ENCODE assay signal across 1 cellular context in genomic region chr22:40625281-40625680, GRCh38.
A peak's percentile ranks its signal among the peaks of the same experiment; 100 is the strongest.
TF ChIP-seq lines count a peak whose summit lies in the region.

No MANE protein-coding gene starts in this region.

TF ChIP-seq in HEK293, 187 proteins besides CTCF, POLR2A, EP300 and RAD21 (continued from another document):
- peak; percentile 58; the same call in 1 of the 2 replicates for TF ChIP-seq ZNF580 (tag by site-specific recombination; IDR thresholded peaks at IDR 0.05)
- peak; percentile 91 for TF ChIP-seq ZNF404 (tag by site-specific recombination; IDR thresholded peaks at IDR 0.05)
- peak; percentile 77; the same call in 1 of the 2 replicates for TF ChIP-seq ZBTB1 (tag by site-specific recombination; IDR thresholded peaks at IDR 0.05)
- TF ChIP-seq RBAK (tag by site-specific recombination; IDR thresholded peaks at IDR 0.05): peak; percentile 73; the same call in 1 of the 2 replicates
- peak; percentile 98 for TF ChIP-seq ZNF394 (tag by site-specific recombination; IDR thresholded peaks at IDR 0.05; ENCODE audit: borderline replicate concordance)
- TF ChIP-seq KLF7 (tag by site-specific recombination; IDR thresholded peaks at IDR 0.05; ENCODE audit: borderline replicate concordance): peak; percentile 47; the same call in 1 of the 2 replicates
- peak; percentile 80 for TF ChIP-seq ZNF292 (tag by site-specific recombination; IDR thresholded peaks at IDR 0.05; ENCODE audit: borderline replicate concordance, low read depth)
- 0 out of 2 replicates have a peak, but pooled peaks have one; percentile 41 for TF ChIP-seq ZNF18 (tag by site-specific recombination; IDR thresholded peaks at IDR 0.05)
- TF ChIP-seq ZNF19 (tag by site-specific recombination; IDR thresholded peaks at IDR 0.05; ENCODE audit: low read depth): 0 out of 2 replicates have a peak, but pooled peaks have one; percentile 61
- TF ChIP-seq ZXDB (tag by site-specific recombination; IDR thresholded peaks at IDR 0.05): peak; percentile 85
- peak; percentile 92; the same call in 1 of the 2 replicates for TF ChIP-seq ZNF138 (tag by site-specific recombination; IDR thresholded peaks at IDR 0.05; ENCODE audit: borderline replicate concordance)
- TF ChIP-seq ZNF610 (tag by site-specific recombination; IDR thresholded peaks at IDR 0.05; ENCODE audit: borderline replicate concordance): 0 out of 2 replicates have a peak, but pooled peaks have one; percentile 36
- TF ChIP-seq ZNF354C (tag by site-specific recombination; IDR thresholded peaks at IDR 0.05; ENCODE audit: borderline replicate concordance, low read depth): peak; percentile 82; the same call in 1 of the 2 replicates
- TF ChIP-seq ZBTB8A (tag by site-specific recombination; IDR thresholded peaks at IDR 0.05): peak; percentile 86
- TF ChIP-seq ZNF140 (tag by site-specific recombination; IDR thresholded peaks at IDR 0.05): peak; percentile 91; the same call in 1 of the 2 replicates
- peak; percentile 72 for TF ChIP-seq ZNF664 (tag by site-specific recombination; IDR thresholded peaks at IDR 0.05)
- TF ChIP-seq ZNF518A (tag by site-specific recombination; conservative IDR thresholded peaks at IDR 0.05; ENCODE audit: low read depth): peak; percentile 96
- peak; percentile 90 for TF ChIP-seq ZNF266 (tag by site-specific recombination; IDR thresholded peaks at IDR 0.05; ENCODE audit: low read depth)
- peak; percentile 72 for TF ChIP-seq ZNF529 (tag by site-specific recombination; IDR thresholded peaks at IDR 0.05; ENCODE audit: insufficient replicate concordance)
- peak; percentile 88 for TF ChIP-seq ZNF510 (tag by site-specific recombination; IDR thresholded peaks at IDR 0.05; ENCODE audit: insufficient replicate concordance)
- TF ChIP-seq ZNF514 (tag by site-specific recombination; IDR thresholded peaks at IDR 0.05): 0 out of 2 replicates have a peak, but pooled peaks have one; percentile 40
- peak; percentile 41 for TF ChIP-seq ZNF341 (tag by site-specific recombination; IDR thresholded peaks at IDR 0.05; ENCODE audit: low read depth)
- TF ChIP-seq ZNF555 (tag by site-specific recombination; conservative IDR thresholded peaks at IDR 0.05): peak; percentile 93
- TF ChIP-seq ZBTB21 (tag by site-specific recombination; IDR thresholded peaks at IDR 0.05): peak; percentile 60
- TF ChIP-seq ZNF558 (tag by site-specific recombination; IDR thresholded peaks at IDR 0.05): peak; percentile 88
- TF ChIP-seq ZNF629 (tag by site-specific recombination; IDR thresholded peaks at IDR 0.05): 0 out of 2 replicates have a peak, but pooled peaks have one; percentile 56
- TF ChIP-seq REST (tag by site-specific recombination; IDR thresholded peaks at IDR 0.05): peak; percentile 79
- 0 out of 2 replicates have a peak, but pooled peaks have one; percentile 8 for TF ChIP-seq AEBP2 (tag by site-specific recombination; IDR thresholded peaks at IDR 0.05; ENCODE audit: borderline replicate concordance)
- TF ChIP-seq ZNF623 (tag by site-specific recombination; IDR thresholded peaks at IDR 0.05): peak; percentile 87
- TF ChIP-seq ZNF214 (tag by site-specific recombination; IDR thresholded peaks at IDR 0.05; ENCODE audit: borderline replicate concordance): peak; percentile 53; the same call in 1 of the 2 replicates
- TF ChIP-seq ZNF654 (tag by site-specific recombination; IDR thresholded peaks at IDR 0.05; ENCODE audit: low read depth): peak; percentile 45
- 0 out of 2 replicates have a peak, but pooled peaks have one; percentile 35 for TF ChIP-seq ZNF366 (tag by site-specific recombination; conservative IDR thresholded peaks at IDR 0.05)
- TF ChIP-seq ZNF433 (tag by site-specific recombination; IDR thresholded peaks at IDR 0.05; ENCODE audit: low read depth): peak; percentile 91
TF ChIP-seq in HEK293: peak in this region for 44; not testable (repeated sequence) for 143.
